21 cellular contexts compared by ENCODE assay signal in genomic region chr2:28411956-28412609, GRCh38. TPM values are rescaled to one million over a fixed set of nuclear protein-coding genes. Genes with fewer than 3 reads are reported as not detected.
A peak's percentile ranks its signal among the peaks of the same experiment; 100 is the strongest.
DNase-seq lines count a peak whose midpoint lies in the region; ATAC-seq, FAIRE-seq and TF ChIP-seq lines count a peak whose summit lies in the region.
"Had no signal": no experiment of that assay in that cellular context is flagged by ENCODE, and none has a peak within 500 bp of the region (broad histone marks: within the 10 kb centered on the region; RNA-seq: fewer than 3 reads in every experiment).

No MANE protein-coding gene starts in this region.

- POLR2A ChIA-PET in A549 (lab: Yijun Ruan, JAX), result no interaction called here
- POLR2A ChIA-PET in activated CD4-positive, alpha-beta memory T cell treated with anti-CD3 and anti-CD28 coated beads, Interleukin-2, amount 10 ng/mL, durations not matched to agents 7 days and 5 days (lab: Charles Lee), result interaction anchor here (0.7 to 5.1 kb wide), 5 partner anchors 11 to 457 kb away, joined by 3 to 29 read pairs (median 4); no protein-coding TSS in a partner anchor

- peak overlapping the region; percentile 31 for H3K27ac Mint-ChIP-seq in T-helper 1 cell treated with Interleukin-12 subunit alpha and Interleukin-12 subunit beta and Interleukin-4 antibody, amounts not matched to agents 30 μg/mL and 1 μg/mL, for 36 hours
- peak overlapping the region; percentile 97 for H3K27ac Mint-ChIP-seq in activated CD4-positive, alpha-beta memory T cell treated with anti-CD3 and anti-CD28 coated beads, Interleukin-2, amount 10 ng/mL, durations not matched to agents 7 days and 5 days
- H3K27ac Mint-ChIP-seq in natural killer cell, result peak overlapping the region; percentile 96 to 100
- no peak overlapping the region for H3K27ac Mint-ChIP-seq in activated T-helper 1 cell treated with anti-CD3 and anti-CD28 coated beads, Interleukin-12 subunit alpha, Interleukin-12 subunit beta, Interleukin-2, Interleukin-4 antibody, amounts not matched to agents 30 ng/mL and 10 ng/mL and 1 ng/mL, durations not matched to agents 14 hours and 24 hours and 36 hours
- H3K27ac Mint-ChIP-seq: brain had no signal

- H3K27me3 Mint-ChIP-seq in T-helper 1 cell treated with Interleukin-12 subunit alpha and Interleukin-12 subunit beta and Interleukin-4 antibody, amounts not matched to agents 30 μg/mL and 1 μg/mL, for 36 hours (ENCODE audit: low read depth), result no peaks in the 10 kb centered on the region
- H3K27me3 Mint-ChIP-seq in activated CD4-positive, alpha-beta memory T cell treated with anti-CD3 and anti-CD28 coated beads, Interleukin-2, amount 10 ng/mL, durations not matched to agents 7 days and 5 days, result no peaks in the 10 kb centered on the region
- H3K27me3 Mint-ChIP-seq in natural killer cell (ENCODE audit: low read depth in 2 of 2), result no peaks in the 10 kb centered on the region
- no peaks in the 10 kb centered on the region for H3K27me3 Mint-ChIP-seq in activated T-helper 1 cell treated with anti-CD3 and anti-CD28 coated beads, Interleukin-12 subunit alpha, Interleukin-12 subunit beta, Interleukin-2, Interleukin-4 antibody, amounts not matched to agents 30 ng/mL and 10 ng/mL and 1 ng/mL, durations not matched to agents 14 hours and 24 hours and 36 hours (ENCODE audit: insufficient read depth)
- H3K27me3 Mint-ChIP-seq: activated naive CD8-positive, alpha-beta T cell had no signal

- no peak overlapping the region for H3K4me2 ChIP-seq in A549

- no peak overlapping the region for H3K4me3 ChIP-seq in A549
- H3K4me3 ChIP-seq: colonic mucosa, heart right ventricle, ovary had no signal

- TF ChIP-seq EP300 in A549 (IDR thresholded peaks at IDR 0.05), result no peak

- CTCF ChIA-PET in A549 (lab: Yijun Ruan, JAX), result interaction anchor here (0.6 to 4.1 kb wide), 12 partner anchors 10 to 729 kb away, joined by 3 to 16 read pairs (median 4); no protein-coding TSS in a partner anchor
- CTCF ChIA-PET in activated CD4-positive, alpha-beta memory T cell treated with anti-CD3 and anti-CD28 coated beads, Interleukin-2, amount 10 ng/mL, durations not matched to agents 7 days and 5 days (lab: Charles Lee), result interaction anchor here (2.8 kb wide), 1 partner anchor 708 kb away, joined by 8 read pairs; no protein-coding TSS in a partner anchor

- H3K27ac ChIP-seq in A549, result no peak overlapping the region
- H3K27ac ChIP-seq: 22Rv1, ovary had no signal

- no peak overlapping the region for H3K4me3 Mint-ChIP-seq in T-helper 1 cell treated with Interleukin-12 subunit alpha and Interleukin-12 subunit beta and Interleukin-4 antibody, amounts not matched to agents 30 μg/mL and 1 μg/mL, for 36 hours
- no peak overlapping the region for H3K4me3 Mint-ChIP-seq in activated CD4-positive, alpha-beta memory T cell treated with anti-CD3 and anti-CD28 coated beads, Interleukin-2, amount 10 ng/mL, durations not matched to agents 7 days and 5 days
- peak overlapping the region; percentile 84 for H3K4me3 Mint-ChIP-seq in natural killer cell
- H3K4me3 Mint-ChIP-seq in activated T-helper 1 cell treated with anti-CD3 and anti-CD28 coated beads, Interleukin-12 subunit alpha, Interleukin-12 subunit beta, Interleukin-2, Interleukin-4 antibody, amounts not matched to agents 30 ng/mL and 10 ng/mL and 1 ng/mL, durations not matched to agents 14 hours and 24 hours and 36 hours, result no peak overlapping the region
- H3K4me3 Mint-ChIP-seq: brain had no signal

- FAIRE-seq in A549 (lab: Jason Lieb, UNC), result no peak
- FAIRE-seq: H54, HTR-8/SVneo had no signal

- WGBS in A549 (ENCODE audit: missing lambda C conversion rate), result 94% methylated on average over 25 of the region's 27 CpGs

- peaks cover 44% of the 10 kb centered on the region for H3K4me1 Mint-ChIP-seq in T-helper 1 cell treated with Interleukin-12 subunit alpha and Interleukin-12 subunit beta and Interleukin-4 antibody, amounts not matched to agents 30 μg/mL and 1 μg/mL, for 36 hours (ENCODE audit: low read depth)
- peaks cover 67% of the 10 kb centered on the region for H3K4me1 Mint-ChIP-seq in activated CD4-positive, alpha-beta memory T cell treated with anti-CD3 and anti-CD28 coated beads, Interleukin-2, amount 10 ng/mL, durations not matched to agents 7 days and 5 days
- peaks cover 96 to 97% of the 10 kb centered on the region in 2 donors for H3K4me1 Mint-ChIP-seq in natural killer cell
- H3K4me1 Mint-ChIP-seq in activated T-helper 1 cell treated with anti-CD3 and anti-CD28 coated beads, Interleukin-12 subunit alpha, Interleukin-12 subunit beta, Interleukin-2, Interleukin-4 antibody, amounts not matched to agents 30 ng/mL and 10 ng/mL and 1 ng/mL, durations not matched to agents 14 hours and 24 hours and 36 hours (ENCODE audit: low read depth), result peaks cover 52% of the 10 kb centered on the region

- no peak for ATAC-seq in A549
- ATAC-seq in natural killer cell, result no peak
- no peak for ATAC-seq in GM18858 (IDR thresholded peaks at IDR 0.05; ENCODE audit: unreplicated experiment)

- intact Hi-C loops in natural killer cell (cut with micrococcal nuclease), result no loop called here
- intact Hi-C loops in activated T-helper 1 cell treated with anti-CD3 and anti-CD28 coated beads, Interleukin-12 subunit alpha, Interleukin-12 subunit beta, Interleukin-2, Interleukin-4 antibody, amounts not matched to agents 30 ng/mL and 10 ng/mL and 1 ng/mL, durations not matched to agents 14 hours and 24 hours and 36 hours (cut with micrococcal nuclease), result no loop called here

- TF ChIP-seq CTCF in A549 (IDR thresholded peaks at IDR 0.05) (no peak), natural killer cell (IDR thresholded peaks at IDR 0.05) (no peak)

- no peak for TF ChIP-seq POLR2A in A549 (IDR thresholded peaks at IDR 0.05; ENCODE audit: low read length)

- no peaks in the 10 kb centered on the region for H3K9me3 Mint-ChIP-seq in T-helper 1 cell treated with Interleukin-12 subunit alpha and Interleukin-12 subunit beta and Interleukin-4 antibody, amounts not matched to agents 30 μg/mL and 1 μg/mL, for 36 hours
- no peaks in the 10 kb centered on the region for H3K9me3 Mint-ChIP-seq in activated CD4-positive, alpha-beta memory T cell treated with anti-CD3 and anti-CD28 coated beads, Interleukin-2, amount 10 ng/mL, durations not matched to agents 7 days and 5 days
- H3K9me3 Mint-ChIP-seq in natural killer cell, result no peaks in the 10 kb centered on the region
- H3K9me3 Mint-ChIP-seq in activated T-helper 1 cell treated with anti-CD3 and anti-CD28 coated beads, Interleukin-12 subunit alpha, Interleukin-12 subunit beta, Interleukin-2, Interleukin-4 antibody, amounts not matched to agents 30 ng/mL and 10 ng/mL and 1 ng/mL, durations not matched to agents 14 hours and 24 hours and 36 hours, result no peaks in the 10 kb centered on the region
- H3K9me3 Mint-ChIP-seq: brain had no signal

- no peaks in the 10 kb centered on the region for H3K9me3 ChIP-seq in A549
- H3K9me3 ChIP-seq: colonic mucosa, heart right ventricle, ovary had no signal

- peaks cover 52% of the 10 kb centered on the region for H3K36me3 Mint-ChIP-seq in T-helper 1 cell treated with Interleukin-12 subunit alpha and Interleukin-12 subunit beta and Interleukin-4 antibody, amounts not matched to agents 30 μg/mL and 1 μg/mL, for 36 hours (ENCODE audit: low read depth)
- H3K36me3 Mint-ChIP-seq in activated CD4-positive, alpha-beta memory T cell treated with anti-CD3 and anti-CD28 coated beads, Interleukin-2, amount 10 ng/mL, durations not matched to agents 7 days and 5 days (ENCODE audit: low read depth), result peaks cover 89% of the 10 kb centered on the region
- peaks cover 22% of the 10 kb centered on the region for H3K36me3 Mint-ChIP-seq in natural killer cell
- H3K36me3 Mint-ChIP-seq in activated T-helper 1 cell treated with anti-CD3 and anti-CD28 coated beads, Interleukin-12 subunit alpha, Interleukin-12 subunit beta, Interleukin-2, Interleukin-4 antibody, amounts not matched to agents 30 ng/mL and 10 ng/mL and 1 ng/mL, durations not matched to agents 14 hours and 24 hours and 36 hours (ENCODE audit: low read depth), result peaks cover 74% of the 10 kb centered on the region

- peaks cover 57% of the 10 kb centered on the region for H3K4me1 ChIP-seq in A549

- DNase-seq in T-helper 1 cell, result no peak
- no peak for DNase-seq in A549 (ENCODE audit: low read depth in 1 of 2, low spot score in 1 of 2)
- DNase-seq in activated CD4-positive, alpha-beta memory T cell treated with anti-CD3 and anti-CD28 coated beads, Interleukin-2, amount 10 ng/mL, durations not matched to agents 7 days and 5 days, result no peak
- no peak for DNase-seq in natural killer cell
- DNase-seq in activated T-helper 1 cell treated with anti-CD3 and anti-CD28 coated beads, Interleukin-12 subunit alpha, Interleukin-12 subunit beta, Interleukin-2, Interleukin-4 antibody, amounts not matched to agents 30 ng/mL and 10 ng/mL and 1 ng/mL, durations not matched to agents 14 hours and 24 hours and 36 hours (ENCODE audit: low spot score), result no peak
- DNase-seq in HK-2 (ENCODE audit: unreplicated experiment), result no peak
- DNase-seq: colonic mucosa; heart right ventricle; NCI-H2107; NCI-H524 treated with DMSO at 0.1 percent for 48 hours; SHP77; stimulated activated naive CD4-positive, alpha-beta T cell; trophoblast cell had no signal

- no peak for TF ChIP-seq RAD21 in A549 (conservative IDR thresholded peaks at IDR 0.05 in 1 of 2, IDR thresholded peaks at IDR 0.05 in 1 of 2)

TF ChIP-seq in A549, 52 proteins besides CTCF, POLR2A, EP300 and RAD21 (continues in another document):
- no peak for TF ChIP-seq SMC3 (IDR thresholded peaks at IDR 0.05)
- TF ChIP-seq, protein P1, sequence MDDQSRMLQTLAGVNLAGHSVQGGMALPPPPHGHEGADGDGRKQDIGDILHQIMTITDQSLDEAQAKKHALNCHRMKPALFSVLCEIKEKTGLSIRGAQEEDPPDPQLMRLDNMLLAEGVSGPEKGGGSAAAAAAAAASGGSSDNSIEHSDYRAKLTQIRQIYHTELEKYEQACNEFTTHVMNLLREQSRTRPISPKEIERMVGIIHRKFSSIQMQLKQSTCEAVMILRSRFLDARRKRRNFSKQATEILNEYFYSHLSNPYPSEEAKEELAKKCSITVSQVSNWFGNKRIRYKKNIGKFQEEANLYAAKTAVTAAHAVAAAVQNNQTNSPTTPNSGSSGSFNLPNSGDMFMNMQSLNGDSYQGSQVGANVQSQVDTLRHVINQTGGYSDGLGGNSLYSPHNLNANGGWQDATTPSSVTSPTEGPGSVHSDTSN (IDR thresholded peaks at IDR 0.05), result no peak

RNA-seq across cellular contexts. Expression of gene FOSL2, which starts 19.4 kb away (rescaled TPM):
- polyA plus RNA-seq in A549 (2011; rRNA removed), result 45.7 and 50.6 TPM in 2 replicates
- polyA plus RNA-seq in A549 (2012; cell fraction: cytosol; rRNA removed), result 26.7 and 37.2 TPM in 2 replicates
- 89.7 and 95.0 TPM in 2 replicates for polyA plus RNA-seq in A549 (2012; cell fraction: nucleus; rRNA removed)
- polyA plus RNA-seq in A549 (2017; fragmentation: RNase III; extraction: RNeasy Plus Mini Kit Qiagen cat#74134 plus additional on column Dnase treatment), result 68.1 to 73.4 TPM (median 69.0 TPM) in 3 replicates
- 86.7 and 103 TPM in 2 replicates for polyA minus RNA-seq in A549 (2011; rRNA and poly(A)+ RNA removed)
- total RNA-seq in activated CD4-positive, alpha-beta memory T cell treated with anti-CD3 and anti-CD28 coated beads, Interleukin-2, amount 10 ng/mL, durations not matched to agents 7 days and 5 days, result 100 to 1,000 TPM in 1 of 2 experiments, 10 to 100 TPM in 1; 96.4 to 100 TPM
- 100 to 1,000 TPM; 414 to 531 (median 455) TPM for total RNA-seq in natural killer cell
- 54.9 and 55.0 TPM in 2 replicates for total RNA-seq in activated T-helper 1 cell treated with anti-CD3 and anti-CD28 coated beads, Interleukin-12 subunit alpha, Interleukin-12 subunit beta, Interleukin-2, Interleukin-4 antibody, amounts not matched to agents 30 ng/mL and 10 ng/mL and 1 ng/mL, durations not matched to agents 14 hours and 24 hours and 36 hours
